ENCODE assay signal across 22 cellular contexts in genomic region chr14:21042918-21043317, GRCh38. TPM values are rescaled to one million over a fixed set of nuclear protein-coding genes. Genes with fewer than 3 reads are reported as not detected.
A peak's percentile ranks its signal among the peaks of the same experiment; 100 is the strongest.
DNase-seq lines count a peak whose midpoint lies in the region; ATAC-seq and TF ChIP-seq lines count a peak whose summit lies in the region.
"Had no signal": no experiment of that assay in that cellular context is flagged by ENCODE, and none has a peak within 500 bp of the region (broad histone marks: within the 10 kb centered on the region; RNA-seq: fewer than 3 reads in every experiment).

No MANE protein-coding gene starts in this region.

- H3K4me3 ChIP-seq in psoas muscle: no peak overlapping the region
- H3K4me3 ChIP-seq in colonic mucosa: no peak overlapping the region
- H3K4me3 ChIP-seq in foreskin fibroblast (ENCODE audit: low read depth in 1 of 2, low read length in 2 of 2): no peak overlapping the region
- H3K4me3 ChIP-seq: esophagus muscularis mucosa, hepatocyte, MG63, PC-9, sigmoid colon had no signal

- H3K9ac ChIP-seq in colonic mucosa (ENCODE audit: low read depth in 2 of 2, low read length in 2 of 2): peak overlapping the region in 1 of 2 donors; percentile 16

- H3K4me1 ChIP-seq in psoas muscle (peaks cover 73% of the 10 kb centered on the region), colonic mucosa (peaks cover 6% of the 10 kb centered on the region)

- no peak for ATAC-seq in psoas muscle
- no peak for ATAC-seq in HG02884 (IDR thresholded peaks at IDR 0.05; ENCODE audit: unreplicated experiment)

- H3K9me3 ChIP-seq in psoas muscle: no peaks in the 10 kb centered on the region
- H3K9me3 ChIP-seq in colonic mucosa: no peaks in the 10 kb centered on the region
- H3K9me3 ChIP-seq: esophagus muscularis mucosa, MG63, sigmoid colon had no signal

- intact Hi-C loops in psoas muscle (cut with DNase I) (loop anchor here (5.0 kb wide), 2 partner anchors 186 to 346 kb away; no protein-coding TSS in a partner anchor), colonic mucosa (cut with DNase I) (no loop called here)

- WGBS in psoas muscle, 3 donors: 27 to 34% (median 27%) methylated on average over 8 of the region's 8 CpGs

- H3K27me3 ChIP-seq in psoas muscle (ENCODE audit: insufficient read depth in 3 of 3, low read length in 2 of 3) (no peaks in the 10 kb centered on the region), colonic mucosa (no peaks in the 10 kb centered on the region)
- H3K27me3 ChIP-seq: esophagus muscularis mucosa, hepatocyte, MG63, sigmoid colon had no signal

- H3K36me3 ChIP-seq in psoas muscle (ENCODE audit: insufficient read depth in 1 of 2, low read depth in 1 of 2): no peaks in the 10 kb centered on the region
- no peaks in the 10 kb centered on the region for H3K36me3 ChIP-seq in colonic mucosa
- H3K36me3 ChIP-seq: esophagus muscularis mucosa, MG63, sigmoid colon, WERI-Rb-1 had no signal

- DNase-seq in astrocyte of the hippocampus (ENCODE audit: low read depth, low spot score): peak; percentile 51
- peak; percentile 47 for DNase-seq in kidney tubule cell (ENCODE audit: low spot score)
- DNase-seq in psoas muscle: peak in 1 of 2 donors; percentile 52
- DNase-seq in activated CD4-positive, alpha-beta T cell treated with anti-CD3 and anti-CD28 coated beads for 1 hour: no peak
- DNase-seq in colonic mucosa: no peak
- DNase-seq in foreskin fibroblast: no peak
- DNase-seq: COR-L47, MG63, NCI-H2029, NCI-H524 treated with DMSO at 0.1 percent for 48 hours, PC-9, sigmoid colon, WERI-Rb-1 had no signal

- H3K27ac ChIP-seq in C4-2B (peak overlapping the region; percentile 27; the same call in 1 of the 2 replicates), psoas muscle (peak overlapping the region; percentile 73), colonic mucosa (no peak overlapping the region)
- H3K27ac ChIP-seq: esophagus muscularis mucosa, hepatocyte, PC-9, sigmoid colon, WERI-Rb-1 had no signal

- no peak for TF ChIP-seq CTCF in C4-2B (conservative IDR thresholded peaks at IDR 0.05)
- no peak for TF ChIP-seq CTCF in psoas muscle (IDR thresholded peaks at IDR 0.05)
- TF ChIP-seq CTCF in colonic mucosa (IDR thresholded peaks at IDR 0.05): no peak
- no peak for TF ChIP-seq CTCF in foreskin fibroblast (IDR thresholded peaks at IDR 0.05; ENCODE audit: low read depth, low read length)

RNA-seq across cellular contexts. Expression of gene RNASE7, which starts 0.8 kb away (rescaled TPM):
- total RNA-seq in psoas muscle (under 1 TPM; 0.15 to 0.43 (median 0.28) TPM), colonic mucosa (under 1 TPM; 0.16 to 0.30 TPM)
- 1 to 10 TPM in 1 of 3 donors, under 1 TPM in 1, not detected in 1; 0.73 to 1.9 TPM for polyA plus RNA-seq in psoas muscle
- total RNA-seq: activated T-helper 2 cell treated with anti-CD3 and anti-CD28 coated beads, Interferon-gamma antibody, Interleukin-2, Interleukin-4, amounts not matched to agents 10 μg/mL and 5 μg/mL and 100 μg/mL, durations not matched to agents 14 hours and 24 hours and 36 hours; esophagus muscularis mucosa; hepatocyte; natural killer cell treated with Interleukin-12 subunit alpha and Interleukin-12 subunit beta and Interleukin-15 and Interleukin-18, amount 100 ng/mL, for 72 hours; PC-9; sigmoid colon; urinary bladder had no signal
- polyA plus RNA-seq: AG04450, hepatocyte had no signal

RNA-seq across cellular contexts. Expression of gene RNASE13, which starts 8.3 kb away (rescaled TPM):
- total RNA-seq in psoas muscle (not detected), colonic mucosa (not detected)
- under 1 TPM in 1 of 3 donors, not detected in 2; 0.05 TPM for polyA plus RNA-seq in psoas muscle
- total RNA-seq: activated T-helper 2 cell treated with anti-CD3 and anti-CD28 coated beads, Interferon-gamma antibody, Interleukin-2, Interleukin-4, amounts not matched to agents 10 μg/mL and 5 μg/mL and 100 μg/mL, durations not matched to agents 14 hours and 24 hours and 36 hours; esophagus muscularis mucosa; hepatocyte; lower leg skin; natural killer cell treated with Interleukin-12 subunit alpha and Interleukin-12 subunit beta and Interleukin-15 and Interleukin-18, amount 100 ng/mL, for 72 hours; PC-9; sigmoid colon; urinary bladder had no signal
- polyA plus RNA-seq: AG04450, hepatocyte, sigmoid colon, urinary bladder had no signal

RNA-seq across cellular contexts. Expression of gene TPPP2, which starts 12.9 kb away (rescaled TPM):
- total RNA-seq in psoas muscle (1 to 10 TPM in 3 of 4 donors, under 1 TPM in 1; 0.90 to 3.2 (median 2.5) TPM), colonic mucosa (under 1 TPM in 1 of 2 donors, not detected in 1; 0.94 TPM)
- polyA plus RNA-seq in psoas muscle: 1 to 10 TPM in 2 of 3 donors, not detected in 1; 1.3 to 2.0 TPM
- total RNA-seq: activated T-helper 2 cell treated with anti-CD3 and anti-CD28 coated beads, Interferon-gamma antibody, Interleukin-2, Interleukin-4, amounts not matched to agents 10 μg/mL and 5 μg/mL and 100 μg/mL, durations not matched to agents 14 hours and 24 hours and 36 hours; esophagus muscularis mucosa; hepatocyte; natural killer cell treated with Interleukin-12 subunit alpha and Interleukin-12 subunit beta and Interleukin-15 and Interleukin-18, amount 100 ng/mL, for 72 hours; PC-9; sigmoid colon; urinary bladder had no signal
- polyA plus RNA-seq: AG04450, hepatocyte, urinary bladder had no signal

RNA-seq across cellular contexts. Expression of gene RNASE8, which starts 14.7 kb away (rescaled TPM):
- total RNA-seq in psoas muscle (not detected), colonic mucosa (not detected)
- not detected for polyA plus RNA-seq in psoas muscle
- total RNA-seq: activated T-helper 2 cell treated with anti-CD3 and anti-CD28 coated beads, Interferon-gamma antibody, Interleukin-2, Interleukin-4, amounts not matched to agents 10 μg/mL and 5 μg/mL and 100 μg/mL, durations not matched to agents 14 hours and 24 hours and 36 hours; esophagus muscularis mucosa; hepatocyte; lower leg skin; natural killer cell treated with Interleukin-12 subunit alpha and Interleukin-12 subunit beta and Interleukin-15 and Interleukin-18, amount 100 ng/mL, for 72 hours; PC-9; sigmoid colon; urinary bladder had no signal
- polyA plus RNA-seq: AG04450, hepatocyte, sigmoid colon, urinary bladder had no signal

RNA-seq across cellular contexts. Expression of gene NDRG2, which starts 18.1 kb away (rescaled TPM):
- total RNA-seq in psoas muscle: 100 to 1,000 TPM; 552 to 931 (median 770) TPM
- 1,000 to 10,000 TPM in 1 of 3 donors, 100 to 1,000 TPM in 2; 328 to 2,087 (median 762) TPM for polyA plus RNA-seq in psoas muscle
- 100 to 1,000 TPM; 136 to 171 TPM for total RNA-seq in colonic mucosa

Comparison
In these comparisons a context has a peak if more than half of its experiments do, and no peak if none do; other contexts are left out.
1. DNase-seq: peak in astrocyte of the hippocampus (single experiment) and kidney tubule cell (single experiment); none in activated CD4-positive, alpha-beta T cell treated with anti-CD3 and anti-CD28 coated beads for 1 hour (single experiment), colonic mucosa (single experiment) and foreskin fibroblast (0 of 2).